ENCODE assay signal across 28 cellular contexts in genomic region chr10:1392127-1392526, GRCh38.
"Had no signal": no experiment of that assay in that cellular context is flagged by ENCODE, and none has a peak within 500 bp of the region (broad histone marks: within the 10 kb centered on the region; RNA-seq: fewer than 3 reads in every experiment).

No MANE protein-coding gene starts in this region.

- H3K27ac ChIP-seq: ascending aorta, body of pancreas, Peyer's patch, RWPE1, SJCRH30 had no signal

- H3K4me3 Mint-ChIP-seq: activated CD8-positive, alpha-beta memory T cell treated with anti-CD3 and anti-CD28 coated beads, Interleukin-2, amount 10 ng/mL, durations not matched to agents 7 days and 5 days; activated CD8-positive, alpha-beta T cell treated with anti-CD3 and anti-CD28 coated beads, Interleukin-2, amount 10 ng/mL, durations not matched to agents 7 days and 5 days; activated naive CD8-positive, alpha-beta T cell treated with anti-CD3 and anti-CD28 coated beads, Interleukin-2, amount 50 U/mL, for 24 hours; activated T-cell treated with anti-CD3 and anti-CD28 coated beads, Interleukin-2, amount 50 U/mL, for 4 hours; central memory CD8-positive, alpha-beta T cell; T-helper 1 cell treated with Interleukin-12 subunit alpha and Interleukin-12 subunit beta and Interleukin-4 antibody, amounts not matched to agents 30 μg/mL and 1 μg/mL, for 36 hours; WTC11 had no signal

- H3K27me3 Mint-ChIP-seq: activated naive CD8-positive, alpha-beta T cell treated with anti-CD3 and anti-CD28 coated beads, Interleukin-2, amount 50 U/mL, for 24 hours; central memory CD8-positive, alpha-beta T cell had no signal

- H3K4me1 Mint-ChIP-seq: activated CD8-positive, alpha-beta memory T cell treated with anti-CD3 and anti-CD28 coated beads, Interleukin-2, amount 10 ng/mL, durations not matched to agents 7 days and 5 days; activated naive CD8-positive, alpha-beta T cell treated with anti-CD3 and anti-CD28 coated beads, Interleukin-2, amount 50 U/mL, for 24 hours; central memory CD8-positive, alpha-beta T cell had no signal

- H3K27me3 ChIP-seq: ascending aorta, body of pancreas, Peyer's patch, SJCRH30 had no signal

- H3K36me3 Mint-ChIP-seq: activated CD8-positive, alpha-beta memory T cell treated with anti-CD3 and anti-CD28 coated beads, Interleukin-2, amount 10 ng/mL, durations not matched to agents 7 days and 5 days; activated naive CD4-positive, alpha-beta T cell treated with anti-CD3 and anti-CD28 coated beads, Interleukin-2, amount 50 U/mL, for 72 hours; WTC11 had no signal

- H3K36me3 ChIP-seq: ascending aorta, Peyer's patch, SJCRH30 had no signal

- H3K9me3 ChIP-seq: ascending aorta, body of pancreas, Peyer's patch, SJCRH30 had no signal

- ATAC-seq: activated CD8-positive, alpha-beta memory T cell treated with anti-CD3 and anti-CD28 coated beads, Interleukin-2, amount 10 ng/mL, durations not matched to agents 7 days and 5 days; activated CD8-positive, alpha-beta T cell treated with anti-CD3 and anti-CD28 coated beads, Interleukin-2, amount 10 ng/mL, durations not matched to agents 7 days and 5 days; activated naive CD4-positive, alpha-beta T cell treated with anti-CD3 and anti-CD28 coated beads, Interleukin-2, amount 50 U/mL, for 72 hours; activated naive CD8-positive, alpha-beta T cell treated with anti-CD3 and anti-CD28 coated beads, Interleukin-2, amount 50 U/mL, for 24 hours; activated T-cell treated with anti-CD3 and anti-CD28 coated beads, Interleukin-2, amount 50 U/mL, for 4 hours; body of pancreas; WTC11 had no signal

- H3K27ac Mint-ChIP-seq: activated CD8-positive, alpha-beta memory T cell treated with anti-CD3 and anti-CD28 coated beads, Interleukin-2, amount 10 ng/mL, durations not matched to agents 7 days and 5 days; activated CD8-positive, alpha-beta T cell treated with anti-CD3 and anti-CD28 coated beads, Interleukin-2, amount 10 ng/mL, durations not matched to agents 7 days and 5 days; activated naive CD4-positive, alpha-beta T cell treated with anti-CD3 and anti-CD28 coated beads, Interleukin-2, amount 50 U/mL, for 72 hours; activated naive CD8-positive, alpha-beta T cell treated with anti-CD3 and anti-CD28 coated beads, Interleukin-2, amount 50 U/mL, for 24 hours; T-helper 1 cell treated with Interleukin-12 subunit alpha and Interleukin-12 subunit beta and Interleukin-4 antibody, amounts not matched to agents 30 μg/mL and 1 μg/mL, for 36 hours; WTC11 had no signal

- H3K4me3 ChIP-seq: ascending aorta, body of pancreas, Peyer's patch, SJCRH30 had no signal

- H3K9me3 Mint-ChIP-seq: activated naive CD4-positive, alpha-beta T cell treated with anti-CD3 and anti-CD28 coated beads, Interleukin-2, amount 50 U/mL, for 72 hours; activated naive CD8-positive, alpha-beta T cell treated with anti-CD3 and anti-CD28 coated beads, Interleukin-2, amount 50 U/mL, for 24 hours; activated T-cell treated with anti-CD3 and anti-CD28 coated beads, Interleukin-2, amount 50 U/mL, for 4 hours; central memory CD8-positive, alpha-beta T cell; T-helper 1 cell treated with Interleukin-12 subunit alpha and Interleukin-12 subunit beta and Interleukin-4 antibody, amounts not matched to agents 30 μg/mL and 1 μg/mL, for 36 hours had no signal

- H3K4me1 ChIP-seq: ascending aorta, body of pancreas, Peyer's patch, SJCRH30 had no signal

- DNase-seq: activated CD4-positive, alpha-beta T cell treated with anti-CD3 and anti-CD28 coated beads for 48 hours; activated CD4-positive, alpha-beta T cell treated with anti-CD3 and anti-CD28 coated beads, Interleukin-2, amount 50 U/mL, for 4 hours; activated CD4-positive, CD25-positive, alpha-beta regulatory T cell treated with anti-CD3 and anti-CD28 coated beads, Interleukin-2, amount 50 U/mL, for 72 hours; activated CD8-positive, alpha-beta memory T cell treated with anti-CD3 and anti-CD28 coated beads, Interleukin-2, amount 10 ng/mL, durations not matched to agents 7 days and 5 days; activated CD8-positive, alpha-beta T cell treated with anti-CD3 and anti-CD28 coated beads, Interleukin-2, amount 10 ng/mL, durations not matched to agents 7 days and 5 days; activated effector memory CD4-positive, alpha-beta T cell treated with anti-CD3 and anti-CD28 coated beads, Interleukin-2, amount 50 U/mL, for 16 hours; activated naive CD4-positive, alpha-beta T cell treated with Interleukin-2 at 50 U/mL for 16 hours; activated naive CD8-positive, alpha-beta T cell treated with anti-CD3 and anti-CD28 coated beads, Interleukin-2, amount 50 U/mL, for 24 hours; activated T-cell treated with anti-CD3 and anti-CD28 coated beads, Interleukin-2, amount 50 U/mL, for 4 hours; amniotic stem cell; body of pancreas; KG1; NCI-H1092 treated with DMSO at 0.1 percent for 48 hours; NCI-H1417 treated with DMSO at 0.1 percent for 48 hours; NCI-H1694 treated with DMSO at 0.1 percent for 48 hours; NCI-H2029 treated with DMSO at 0.1 percent for 48 hours; NCI-H345; NCI-H510A; Peyer's patch; Right ventricle myocardium superior; SJCRH30; T-helper 9 cell had no signal
